ENCODE assay signal across 8 cellular contexts in the genomic region with DNA sequence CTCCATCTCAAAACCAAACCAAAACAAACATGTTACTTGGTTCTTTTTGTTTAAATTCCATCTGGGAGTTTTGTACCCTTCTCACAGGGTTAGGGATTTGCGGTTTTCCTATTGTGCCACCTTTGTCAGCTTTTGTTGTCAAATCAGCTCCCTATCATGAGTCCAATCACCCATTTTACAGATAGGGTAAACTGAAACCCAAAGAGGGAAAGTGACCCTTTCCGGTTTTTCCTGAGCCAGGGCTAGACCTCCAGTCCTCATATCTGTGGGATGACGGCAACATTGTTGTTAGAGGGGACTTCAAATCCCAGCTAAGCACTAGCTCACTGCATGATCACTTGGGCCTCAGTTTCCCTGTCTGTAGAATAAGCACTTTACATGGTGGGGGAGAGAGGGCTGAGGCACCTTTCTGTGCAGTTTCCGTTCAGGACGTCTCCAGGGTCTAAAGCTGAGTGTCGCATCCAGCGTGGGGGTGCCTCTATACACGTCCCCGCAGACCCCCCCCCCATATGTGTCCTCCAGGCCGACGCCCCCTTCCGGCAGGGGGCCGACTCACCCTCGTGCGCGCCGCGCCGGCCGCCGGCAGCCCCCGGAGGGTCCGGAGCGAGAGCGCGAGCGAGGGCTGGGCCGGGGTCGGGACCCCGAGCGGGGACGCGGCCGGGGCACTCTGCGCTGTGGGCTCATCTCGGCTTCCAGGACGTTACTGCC. TPM values are rescaled to one million over a fixed set of nuclear protein-coding genes. Genes with fewer than 3 reads are reported as not detected.
A peak's percentile ranks its signal among the peaks of the same experiment; 100 is the strongest.
DNase-seq lines count a peak whose midpoint lies in the region; ATAC-seq and TF ChIP-seq lines count a peak whose summit lies in the region.

No MANE protein-coding gene starts in this region.

- H3K9me3 ChIP-seq in ES-I3 (ENCODE audit: control insufficient read depth, insufficient read depth, low read length), result no peaks in the 10 kb centered on the region
- H3K9me3 ChIP-seq in RWPE2 (ENCODE audit: severe bottlenecking), result no peaks in the 10 kb centered on the region
- peaks cover 13% of the 10 kb centered on the region for H3K9me3 ChIP-seq in endodermal cell (ENCODE audit: control insufficient read depth, low read length)
- no peaks in the 10 kb centered on the region for H3K9me3 ChIP-seq in osteoblast (ENCODE audit: low read depth, low read length)
- no peaks in the 10 kb centered on the region for H3K9me3 ChIP-seq in CD4-positive, alpha-beta T cell (ENCODE audit: control insufficient read depth, low read length)

- H3K9ac ChIP-seq in ES-I3 (ENCODE audit: low read depth, low read length), result peak overlapping the region; percentile 83; the same call in 1 of the 2 replicates
- no peak overlapping the region for H3K9ac ChIP-seq in endodermal cell (ENCODE audit: extremely low read depth, low read length, poor library complexity, severe bottlenecking)

- intact Hi-C loops in CD4-positive, alpha-beta T cell (cut with DNase I, micrococcal nuclease), result loop anchor here (5.0 to 10.0 kb wide), 3 partner anchors 77 to 325 kb away; partner anchors contain the start of genes BABAM1 (in 1 of the 2) and USHBP1 (in 1 of the 2)

- 8 to 35% methylated on average over 7 to 37 of the region's 37 CpGs for WGBS in endodermal cell (ENCODE audit: insufficient coverage in 1 of 2, insufficient read length in 1 of 2), 2 experiments

- H3K27me3 ChIP-seq in RWPE2 (ENCODE audit: insufficient read depth, poor library complexity, severe bottlenecking) (no peaks in the 10 kb centered on the region), endodermal cell (ENCODE audit: control insufficient read depth, insufficient read depth, low read length, poor library complexity, severe bottlenecking) (no peaks in the 10 kb centered on the region), osteoblast (ENCODE audit: insufficient read depth, low read length) (peaks cover 21% of the 10 kb centered on the region)
- no peaks in the 10 kb centered on the region for H3K27me3 ChIP-seq in CD4-positive, alpha-beta T cell (ENCODE audit: control insufficient read depth, insufficient read depth, low read length)

- H3K27me3 Mint-ChIP-seq in endodermal cell (ENCODE audit: insufficient read depth), result peaks cover 23% of the 10 kb centered on the region
- H3K27me3 Mint-ChIP-seq in CD4-positive, alpha-beta T cell, result no peaks in the 10 kb centered on the region

- H3K27ac Mint-ChIP-seq in endodermal cell, result no peak overlapping the region
- H3K27ac Mint-ChIP-seq in CD4-positive, alpha-beta T cell, result no peak overlapping the region

- CTCF ChIA-PET in CD4-positive, alpha-beta T cell (lab: Charles Lee), result interaction anchor here (0.5 to 1.4 kb wide), 4 partner anchors 56 to 1549 kb away, joined by 3 to 4 read pairs (median 3); no protein-coding TSS in a partner anchor

- no peaks in the 10 kb centered on the region for H3K36me3 Mint-ChIP-seq in endodermal cell (ENCODE audit: low read depth)
- no peaks in the 10 kb centered on the region for H3K36me3 Mint-ChIP-seq in CD4-positive, alpha-beta T cell (ENCODE audit: low read depth)

- H3K4me1 ChIP-seq in ES-I3 (ENCODE audit: insufficient read depth, low read length) (no peaks in the 10 kb centered on the region; the same call in 1 of the 2 replicates), RWPE2 (ENCODE audit: insufficient read depth, poor library complexity, severe bottlenecking) (no peaks in the 10 kb centered on the region), endodermal cell (ENCODE audit: control insufficient read depth, insufficient read depth, low read length) (no peaks in the 10 kb centered on the region), osteoblast (ENCODE audit: insufficient read depth, low read length) (peaks cover 9% of the 10 kb centered on the region)

- H3K4me2 ChIP-seq in osteoblast (ENCODE audit: insufficient read depth, low read length), result peak overlapping the region; percentile 92

- no peaks in the 10 kb centered on the region for H4K20me1 ChIP-seq in osteoblast (ENCODE audit: insufficient read depth, low read length)

- H3K36me3 ChIP-seq in ES-I3 (ENCODE audit: insufficient read depth, low read length), result no peaks in the 10 kb centered on the region
- no peaks in the 10 kb centered on the region for H3K36me3 ChIP-seq in RWPE2 (ENCODE audit: low read depth)
- H3K36me3 ChIP-seq in endodermal cell (ENCODE audit: control insufficient read depth, insufficient read depth, low read length), result no peaks in the 10 kb centered on the region
- no peaks in the 10 kb centered on the region for H3K36me3 ChIP-seq in osteoblast (ENCODE audit: insufficient read depth, low read length)

- H3K4me3 ChIP-seq in RWPE2 (ENCODE audit: severe bottlenecking), result peak overlapping the region; percentile 29
- H3K4me3 ChIP-seq in endodermal cell (ENCODE audit: low read length), result peak overlapping the region; percentile 79
- H3K4me3 ChIP-seq in osteoblast (ENCODE audit: insufficient read depth, low read length), result peak overlapping the region; percentile 69

- peak overlapping the region; percentile 89 for H2AFZ ChIP-seq in osteoblast (ENCODE audit: low read length)

- peak overlapping the region; percentile 73 for H3K4me3 Mint-ChIP-seq in endodermal cell
- no peak overlapping the region for H3K4me3 Mint-ChIP-seq in CD4-positive, alpha-beta T cell

- H3K4me1 Mint-ChIP-seq in endodermal cell, result peaks cover 3% of the 10 kb centered on the region
- H3K4me1 Mint-ChIP-seq in CD4-positive, alpha-beta T cell (ENCODE audit: low read depth), result peaks cover 19% of the 10 kb centered on the region

- no peaks in the 10 kb centered on the region for H3K79me2 ChIP-seq in osteoblast (ENCODE audit: insufficient read depth, low read length)

- no peak for DNase-seq in RWPE2 (ENCODE audit: low spot score)
- DNase-seq in endodermal cell, result peak; percentile 64
- peak; percentile 43 for DNase-seq in osteoblast (ENCODE audit: insufficient read length, low spot score, missing footprints)
- DNase-seq in CD4-positive, alpha-beta T cell, result no peak
- no peak for DNase-seq in LoVo (ENCODE audit: low spot score)

- H3K9me3 Mint-ChIP-seq in endodermal cell, result peaks cover 10% of the 10 kb centered on the region
- no peaks in the 10 kb centered on the region for H3K9me3 Mint-ChIP-seq in CD4-positive, alpha-beta T cell

- H3K27ac ChIP-seq in RWPE2 (ENCODE audit: poor library complexity, severe bottlenecking), result no peak overlapping the region
- no peak overlapping the region for H3K27ac ChIP-seq in endodermal cell (ENCODE audit: low read depth, low read length)
- H3K27ac ChIP-seq in osteoblast (ENCODE audit: low read depth, low read length), result no peak overlapping the region
- no peak overlapping the region for H3K27ac ChIP-seq in CD4-positive, alpha-beta T cell (ENCODE audit: low read depth, low read length)

- POLR2A ChIA-PET in CD4-positive, alpha-beta T cell (lab: Charles Lee), result interaction anchor here (1.1 to 1.2 kb wide), 3 partner anchors 15 to 29 kb away, joined by 3 to 6 read pairs (median 4); partner anchors contain the start of genes BST2 and MVB12A

- TF ChIP-seq CTCF in RWPE2 (IDR thresholded peaks at IDR 0.05; ENCODE audit: poor library complexity, severe bottlenecking), result no peak
- TF ChIP-seq CTCF in endodermal cell (conservative IDR thresholded peaks at IDR 0.05), result peak; percentile 54
- TF ChIP-seq CTCF in osteoblast (IDR thresholded peaks at IDR 0.05; ENCODE audit: extremely low read depth, low read depth, low read length), result no peak
- no peak for TF ChIP-seq CTCF in CD4-positive, alpha-beta T cell (IDR thresholded peaks at IDR 0.05)

- ATAC-seq in RWPE2 (ENCODE audit: low read depth), result no peak
- no peak for ATAC-seq in CD4-positive, alpha-beta T cell (ENCODE audit: poor library complexity)
- no peak for ATAC-seq in HG03139 (IDR thresholded peaks at IDR 0.05; ENCODE audit: unreplicated experiment)
- no peak for ATAC-seq in GM21447 (IDR thresholded peaks at IDR 0.05; ENCODE audit: unreplicated experiment)

RNA-seq across cellular contexts. Expression of gene CCDC194, which starts 3.9 kb away (rescaled TPM):
- 1 to 10 TPM; 2.0 to 3.4 TPM for total RNA-seq in endodermal cell
- 0.78 TPM for polyA plus RNA-seq in endodermal cell (2013, experiment 1 of 2)
- polyA plus RNA-seq in endodermal cell (2013, experiment 2 of 2), result 0.83 TPM
- not detected in 2 replicates for total RNA-seq in osteoblast
- total RNA-seq in CD4-positive, alpha-beta T cell, result not detected

RNA-seq across cellular contexts. Expression of gene PLVAP, which starts 13.0 kb away (rescaled TPM):
- total RNA-seq in endodermal cell (under 1 TPM in 1 of 2 donors, not detected in 1; 0.44 TPM), osteoblast (not detected in 2 replicates)
- 0.85 TPM for polyA plus RNA-seq in endodermal cell (2013, experiment 1 of 2)
- 1.1 TPM for polyA plus RNA-seq in endodermal cell (2013, experiment 2 of 2)
- not detected for total RNA-seq in CD4-positive, alpha-beta T cell

RNA-seq across cellular contexts. Expression of gene BST2, which starts 15.3 kb away (rescaled TPM):
- total RNA-seq in endodermal cell, result 100 to 1,000 TPM in 1 of 2 donors, 10 to 100 TPM in 1; 50.8 to 147 TPM
- polyA plus RNA-seq in endodermal cell (2013, experiment 1 of 2), result 73.3 TPM
- polyA plus RNA-seq in endodermal cell (2013, experiment 2 of 2), result 80.2 TPM
- 10.1 and 13.8 TPM in 2 replicates for total RNA-seq in osteoblast
- total RNA-seq in CD4-positive, alpha-beta T cell, result 10 to 100 TPM; 16.1 to 16.8 TPM

RNA-seq across cellular contexts. Expression of gene MVB12A, which starts 29.7 kb away (rescaled TPM):
- 10 to 100 TPM; 63.1 to 64.8 TPM for total RNA-seq in endodermal cell
- polyA plus RNA-seq in endodermal cell (2013, experiment 1 of 2), result 58.8 TPM
- 56.2 TPM for polyA plus RNA-seq in endodermal cell (2013, experiment 2 of 2)
- 41.3 and 50.7 TPM in 2 replicates for total RNA-seq in osteoblast
- 10 to 100 TPM in 1 of 2 experiments, 1 to 10 TPM in 1; 9.8 to 10.7 TPM for total RNA-seq in CD4-positive, alpha-beta T cell

RNA-seq across cellular contexts. Expression of gene GTPBP3, which starts 52.8 kb away (rescaled TPM):
- total RNA-seq in endodermal cell (10 to 100 TPM; 48.7 to 55.7 TPM), osteoblast (10.9 and 14.7 TPM in 2 replicates)
- polyA plus RNA-seq in endodermal cell (2013, experiment 1 of 2), result 34.1 TPM
- 33.4 TPM for polyA plus RNA-seq in endodermal cell (2013, experiment 2 of 2)
- 10 to 100 TPM; 21.2 to 24.0 TPM for total RNA-seq in CD4-positive, alpha-beta T cell

Comparison
In these comparisons a context has a peak if more than half of its experiments do, and no peak if none do; other contexts are left out.
1. DNase-seq: peak in endodermal cell (single experiment) and osteoblast (single experiment); none in RWPE2 (single experiment), CD4-positive, alpha-beta T cell (0 of 10) and LoVo (single experiment).
2. H3K4me3 ChIP-seq: peak in every context shown above with its lines; median percentile 79 in endodermal cell; 69 in osteoblast; 29 in RWPE2.